1 cellular context compared by ENCODE assay signal in the genomic region with DNA sequence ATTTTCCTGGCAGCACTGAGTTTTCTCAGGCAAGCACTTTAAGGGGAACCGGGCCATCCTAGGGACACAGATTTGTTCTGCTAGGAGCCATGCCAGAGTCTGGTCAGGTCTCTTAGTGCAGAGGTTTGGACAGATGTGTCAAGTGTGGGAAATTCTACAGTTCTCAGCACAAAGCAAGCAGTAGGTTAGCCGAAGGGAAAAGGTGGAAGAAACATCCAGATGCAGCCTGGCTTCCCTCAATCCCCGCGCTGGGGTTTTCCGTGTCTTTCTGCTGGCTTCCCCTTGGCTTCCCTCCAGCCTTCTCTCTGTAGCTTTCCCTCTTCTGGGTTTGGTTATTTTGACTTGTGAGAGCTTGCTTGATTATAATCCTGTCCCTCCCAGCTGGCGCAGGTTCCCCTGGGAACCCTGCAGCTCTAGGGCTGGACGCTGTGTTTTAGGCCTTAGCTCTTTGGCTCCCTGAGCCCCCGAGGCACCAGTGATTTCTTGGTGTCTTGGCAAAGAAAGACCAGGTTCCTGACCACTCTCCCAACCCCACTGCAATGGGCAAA.
TF ChIP-seq lines count a peak whose summit lies in the region.

No MANE protein-coding gene starts in this region.

TF ChIP-seq in HepG2, 621 proteins besides CTCF, POLR2A, EP300 and RAD21:
- no peak for TF ChIP-seq ZNF251 (CRISPR knock-in tag; IDR thresholded peaks at IDR 0.05)
- no peak for TF ChIP-seq TBL1XR1 (IDR thresholded peaks at IDR 0.05; ENCODE audit: borderline replicate concordance, low read length, partially characterized antibody)
- TF ChIP-seq FOXK2 (IDR thresholded peaks at IDR 0.05): no peak
- TF ChIP-seq, protein P1, sequence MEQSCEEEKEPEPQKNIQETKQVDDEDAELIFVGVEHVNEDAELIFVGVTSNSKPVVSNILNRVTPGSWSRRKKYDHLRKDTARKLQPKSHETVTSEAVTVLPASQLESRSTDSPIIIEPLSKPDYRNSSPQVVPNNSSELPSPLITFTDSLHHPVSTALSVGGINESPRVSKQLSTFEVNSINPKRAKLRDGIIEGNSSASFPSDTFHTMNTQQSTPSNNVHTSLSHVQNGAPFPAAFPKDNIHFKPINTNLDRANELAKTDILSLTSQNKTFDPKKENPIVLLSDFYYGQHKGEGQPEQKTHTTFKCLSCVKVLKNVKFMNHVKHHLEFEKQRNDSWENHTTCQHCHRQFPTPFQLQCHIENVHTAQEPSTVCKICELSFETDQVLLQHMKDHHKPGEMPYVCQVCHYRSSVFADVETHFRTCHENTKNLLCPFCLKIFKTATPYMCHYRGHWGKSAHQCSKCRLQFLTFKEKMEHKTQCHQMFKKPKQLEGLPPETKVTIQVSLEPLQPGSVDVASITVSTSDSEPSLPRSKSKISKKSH (CRISPR knock-in tag; IDR thresholded peaks at IDR 0.05; ENCODE audit: borderline replicate concordance): no peak
- TF ChIP-seq, protein P2, sequence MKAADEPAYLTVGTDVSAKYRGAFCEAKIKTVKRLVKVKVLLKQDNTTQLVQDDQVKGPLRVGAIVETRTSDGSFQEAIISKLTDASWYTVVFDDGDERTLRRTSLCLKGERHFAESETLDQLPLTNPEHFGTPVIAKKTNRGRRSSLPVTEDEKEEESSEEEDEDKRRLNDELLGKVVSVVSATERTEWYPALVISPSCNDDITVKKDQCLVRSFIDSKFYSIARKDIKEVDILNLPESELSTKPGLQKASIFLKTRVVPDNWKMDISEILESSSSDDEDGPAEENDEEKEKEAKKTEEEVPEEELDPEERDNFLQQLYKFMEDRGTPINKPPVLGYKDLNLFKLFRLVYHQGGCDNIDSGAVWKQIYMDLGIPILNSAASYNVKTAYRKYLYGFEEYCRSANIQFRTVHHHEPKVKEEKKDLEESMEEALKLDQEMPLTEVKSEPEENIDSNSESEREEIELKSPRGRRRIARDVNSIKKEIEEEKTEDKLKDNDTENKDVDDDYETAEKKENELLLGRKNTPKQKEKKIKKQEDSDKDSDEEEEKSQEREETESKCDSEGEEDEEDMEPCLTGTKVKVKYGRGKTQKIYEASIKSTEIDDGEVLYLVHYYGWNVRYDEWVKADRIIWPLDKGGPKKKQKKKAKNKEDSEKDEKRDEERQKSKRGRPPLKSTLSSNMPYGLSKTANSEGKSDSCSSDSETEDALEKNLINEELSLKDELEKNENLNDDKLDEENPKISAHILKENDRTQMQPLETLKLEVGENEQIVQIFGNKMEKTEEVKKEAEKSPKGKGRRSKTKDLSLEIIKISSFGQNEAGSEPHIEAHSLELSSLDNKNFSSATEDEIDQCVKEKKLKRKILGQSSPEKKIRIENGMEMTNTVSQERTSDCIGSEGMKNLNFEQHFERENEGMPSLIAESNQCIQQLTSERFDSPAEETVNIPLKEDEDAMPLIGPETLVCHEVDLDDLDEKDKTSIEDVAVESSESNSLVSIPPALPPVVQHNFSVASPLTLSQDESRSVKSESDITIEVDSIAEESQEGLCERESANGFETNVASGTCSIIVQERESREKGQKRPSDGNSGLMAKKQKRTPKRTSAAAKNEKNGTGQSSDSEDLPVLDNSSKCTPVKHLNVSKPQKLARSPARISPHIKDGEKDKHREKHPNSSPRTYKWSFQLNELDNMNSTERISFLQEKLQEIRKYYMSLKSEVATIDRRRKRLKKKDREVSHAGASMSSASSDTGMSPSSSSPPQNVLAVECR (CRISPR knock-in tag; IDR thresholded peaks at IDR 0.05; ENCODE audit: borderline replicate concordance): peak; percentile 18; the same call in 1 of the 2 replicates
- no peak for TF ChIP-seq NFIC (IDR thresholded peaks at IDR 0.05; ENCODE audit: low read length)
- TF ChIP-seq RBFOX2 (IDR thresholded peaks at IDR 0.05; ENCODE audit: low read depth, low read length): peak; percentile 86
- peak; percentile 93 for TF ChIP-seq RBM22 (optimal IDR thresholded peaks at IDR 0.05; ENCODE audit: low read length)
- no peak for TF ChIP-seq CBX2 (IDR thresholded peaks at IDR 0.05; ENCODE audit: low read depth, low read length)
- TF ChIP-seq CBX2 (CRISPR knock-in tag; IDR thresholded peaks at IDR 0.05; ENCODE audit: low read depth): no peak
- no peak for TF ChIP-seq ZNF367 (CRISPR knock-in tag; IDR thresholded peaks at IDR 0.05; ENCODE audit: borderline replicate concordance)
- no peak for TF ChIP-seq HMG20A (CRISPR knock-in tag; IDR thresholded peaks at IDR 0.05; ENCODE audit: borderline replicate concordance)
- no peak for TF ChIP-seq ZNF672 (CRISPR knock-in tag; IDR thresholded peaks at IDR 0.05)
- no peak for TF ChIP-seq ZNF354B (CRISPR knock-in tag; IDR thresholded peaks at IDR 0.05)
- no peak for TF ChIP-seq NCOR1 (IDR thresholded peaks at IDR 0.05; ENCODE audit: borderline replicate concordance, low read length)
- no peak for TF ChIP-seq HDAC2 (CRISPR knock-in tag; IDR thresholded peaks at IDR 0.05)
- peak; percentile 66 for TF ChIP-seq AGO2 (optimal IDR thresholded peaks at IDR 0.05; ENCODE audit: low read depth, low read length)
- peak; percentile 58; the same call in 1 of the 2 replicates for TF ChIP-seq MBD4 (IDR thresholded peaks at IDR 0.05; ENCODE audit: borderline replicate concordance, low read length)
- no peak for TF ChIP-seq HMGA1 (CRISPR knock-in tag; conservative IDR thresholded peaks at IDR 0.05)
- TF ChIP-seq RNF2 (conservative IDR thresholded peaks at IDR 0.05; ENCODE audit: low read depth): no peak
- no peak for TF ChIP-seq ZNF577 (CRISPR knock-in tag; IDR thresholded peaks at IDR 0.05; ENCODE audit: borderline replicate concordance, low read depth)
- no peak for TF ChIP-seq FOXC1 (CRISPR knock-in tag; IDR thresholded peaks at IDR 0.05; ENCODE audit: borderline replicate concordance)
- TF ChIP-seq KDM3A (CRISPR knock-in tag; IDR thresholded peaks at IDR 0.05; ENCODE audit: low read depth): no peak
- TF ChIP-seq AKAP8 (CRISPR knock-in tag; IDR thresholded peaks at IDR 0.05): no peak
- no peak for TF ChIP-seq PHF20 (CRISPR knock-in tag; IDR thresholded peaks at IDR 0.05)
- no peak for TF ChIP-seq HNRNPK (IDR thresholded peaks at IDR 0.05; ENCODE audit: low read depth, low read length, poor library complexity, severe bottlenecking)
- TF ChIP-seq, protein P3, sequence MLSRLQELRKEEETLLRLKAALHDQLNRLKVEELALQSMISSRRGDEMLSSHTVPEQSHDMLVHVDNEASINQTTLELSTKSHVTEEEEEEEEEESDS (CRISPR knock-in tag; IDR thresholded peaks at IDR 0.05; ENCODE audit: borderline replicate concordance): no peak
- no peak for TF ChIP-seq SNAPC2 (CRISPR knock-in tag; IDR thresholded peaks at IDR 0.05)
- no peak for TF ChIP-seq ZNF782 (CRISPR knock-in tag; IDR thresholded peaks at IDR 0.05; ENCODE audit: borderline replicate concordance)
- no peak for TF ChIP-seq SP4 (CRISPR knock-in tag; IDR thresholded peaks at IDR 0.05)
- TF ChIP-seq ZNF83 (CRISPR knock-in tag; IDR thresholded peaks at IDR 0.05; ENCODE audit: borderline replicate concordance): no peak
- TF ChIP-seq BCL6 (CRISPR knock-in tag; IDR thresholded peaks at IDR 0.05): 0 out of 2 replicates have a peak, but pooled peaks have one; percentile 8
- TF ChIP-seq MAZ (IDR thresholded peaks at IDR 0.05; ENCODE audit: borderline replicate concordance, low read depth, low read length): no peak
- no peak for TF ChIP-seq MAZ (CRISPR knock-in tag; IDR thresholded peaks at IDR 0.05; ENCODE audit: low read depth)
- no peak for TF ChIP-seq ZNF883 (CRISPR knock-in tag; IDR thresholded peaks at IDR 0.05; ENCODE audit: not compliant biosample characterization)
- no peak for TF ChIP-seq TEAD2 (CRISPR knock-in tag; IDR thresholded peaks at IDR 0.05)
- TF ChIP-seq POLR2AphosphoS5 (IDR thresholded peaks at IDR 0.05; ENCODE audit: low read depth, low read length): peak; percentile 47; the same call in 1 of the 2 replicates
- no peak for TF ChIP-seq ZNF616 (CRISPR knock-in tag; IDR thresholded peaks at IDR 0.05; ENCODE audit: low read depth)
- 0 out of 2 replicates have a peak, but pooled peaks have one; percentile 53 for TF ChIP-seq POLR2G (IDR thresholded peaks at IDR 0.05; ENCODE audit: low read depth, low read length)
- no peak for TF ChIP-seq PCBP2 (optimal IDR thresholded peaks at IDR 0.05; ENCODE audit: low read depth, low read length, poor library complexity, severe bottlenecking)
- no peak for TF ChIP-seq HNF4G (IDR thresholded peaks at IDR 0.05; ENCODE audit: borderline replicate concordance, low read depth, low read length)
- TF ChIP-seq HNF4G (CRISPR knock-in tag; IDR thresholded peaks at IDR 0.05; ENCODE audit: borderline replicate concordance, low read depth): no peak
- no peak for TF ChIP-seq EEA1 (CRISPR knock-in tag; IDR thresholded peaks at IDR 0.05; ENCODE audit: borderline replicate concordance)
- no peak for TF ChIP-seq ZNF709 (CRISPR knock-in tag; IDR thresholded peaks at IDR 0.05)
TF ChIP-seq in HepG2: peak in this region for 8.
